9 cellular contexts compared by ENCODE assay signal in the genomic region with DNA sequence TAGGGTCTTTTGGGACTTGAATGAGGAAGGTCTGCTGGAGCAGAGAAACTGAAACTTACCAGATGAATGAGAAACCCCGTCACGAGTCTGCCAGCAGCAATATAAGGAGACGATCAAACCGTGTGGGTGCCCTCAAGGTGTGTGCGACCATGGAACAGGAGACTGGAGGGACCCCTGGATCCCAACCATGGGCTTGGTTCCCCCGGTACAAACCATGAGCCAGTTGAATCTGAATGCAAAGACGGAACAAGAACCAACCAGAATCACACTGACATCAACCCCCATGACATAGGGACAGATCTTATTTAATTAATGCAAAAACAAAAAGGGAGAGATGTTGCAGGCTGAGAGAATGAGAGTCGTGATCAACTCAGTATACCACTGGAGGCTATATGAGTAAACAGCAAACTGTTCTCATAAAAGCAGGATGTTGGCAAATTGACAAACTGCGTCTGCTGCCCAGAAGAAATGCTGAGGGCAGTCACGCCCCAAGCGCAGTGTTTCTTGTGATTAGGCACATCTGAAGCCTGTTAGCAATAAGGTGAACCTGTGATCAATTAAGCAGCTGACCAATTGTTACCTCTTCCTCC.
DNase-seq lines count a peak whose midpoint lies in the region; ATAC-seq and FAIRE-seq lines count a peak whose summit lies in the region.
"Had no signal": no experiment of that assay in that cellular context is flagged by ENCODE, and none has a peak within 500 bp of the region (broad histone marks: within the 10 kb centered on the region; RNA-seq: fewer than 3 reads in every experiment).

No MANE protein-coding gene starts in this region.

- H3K27ac Mint-ChIP-seq in stimulated activated naive CD8-positive, alpha-beta T cell treated with anti-CD3 and anti-CD28 coated beads, Interleukin-15, amount 100 ng/mL, for 72 hours, result no peak overlapping the region

- no peaks in the 10 kb centered on the region for H3K36me3 ChIP-seq in small intestine (ENCODE audit: control insufficient read depth in 2 of 2, insufficient read depth in 2 of 2, low read length in 2 of 2)

- 66 to 74% (median 66%) methylated on average over 11 of the region's 11 CpGs for WGBS in small intestine, 3 donors

- no peaks in the 10 kb centered on the region for H3K4me1 ChIP-seq in small intestine (ENCODE audit: control insufficient read depth in 2 of 2, insufficient read depth in 1 of 2, low read depth in 1 of 2, low read length in 1 of 2)

- peak overlapping the region; percentile 1 to 54 for H3K4me3 Mint-ChIP-seq in stimulated activated naive CD8-positive, alpha-beta T cell treated with anti-CD3 and anti-CD28 coated beads, Interleukin-15, amount 100 ng/mL, for 72 hours

- H3K4me3 ChIP-seq in small intestine (ENCODE audit: low read depth in 1 of 2, low read length in 2 of 2), result no peak overlapping the region

- H3K9me3 ChIP-seq in small intestine (ENCODE audit: control insufficient read depth, low read depth), result no peaks in the 10 kb centered on the region

- no peak for ATAC-seq in stimulated activated naive CD8-positive, alpha-beta T cell treated with anti-CD3 and anti-CD28 coated beads, Interleukin-15, amount 100 ng/mL, for 72 hours
- no peak for ATAC-seq in stimulated activated naive CD8-positive, alpha-beta T cell treated with anti-CD3 and anti-CD28 coated beads, Interleukin-15, Interleukin-2, amounts not matched to agents 100 U/mL and 50 U/mL, for 24 hours
- ATAC-seq in HG02981 (IDR thresholded peaks at IDR 0.05; ENCODE audit: unreplicated experiment) (peak; percentile 27), HG02840 (IDR thresholded peaks at IDR 0.05; ENCODE audit: low FRiP score, unreplicated experiment) (no peak), HG03439 (IDR thresholded peaks at IDR 0.05; ENCODE audit: unreplicated experiment) (no peak)

- H3K27me3 Mint-ChIP-seq in stimulated activated naive CD8-positive, alpha-beta T cell treated with anti-CD3 and anti-CD28 coated beads, Interleukin-15, amount 100 ng/mL, for 72 hours, result no peaks in the 10 kb centered on the region

- no peak for FAIRE-seq in small intestine (lab: Jason Lieb, UNC)

- no peaks in the 10 kb centered on the region for H3K27me3 ChIP-seq in small intestine (ENCODE audit: control insufficient read depth in 2 of 2, insufficient read depth in 2 of 2, low read length in 2 of 2)

- no peak overlapping the region for H3K27ac ChIP-seq in small intestine (ENCODE audit: low read depth in 1 of 2, low read length in 1 of 2)

- H3K4me1 Mint-ChIP-seq in stimulated activated naive CD8-positive, alpha-beta T cell treated with anti-CD3 and anti-CD28 coated beads, Interleukin-15, amount 100 ng/mL, for 72 hours, result no peaks in the 10 kb centered on the region

- no peak for DNase-seq in stimulated activated naive CD8-positive, alpha-beta T cell treated with anti-CD3 and anti-CD28 coated beads, Interleukin-15, amount 100 ng/mL, for 72 hours
- no peak for DNase-seq in stimulated activated naive CD8-positive, alpha-beta T cell treated with anti-CD3 and anti-CD28 coated beads, Interleukin-15, Interleukin-2, amounts not matched to agents 100 U/mL and 50 U/mL, for 24 hours
- DNase-seq in RPMI8226 (peak; percentile 46), small intestine (no peak), NCI-H524 treated with DMSO at 0.1 percent for 48 hours (lab: John Stamatoyannopoulos, UW) (no peak)
- DNase-seq: stimulated activated CD4-positive, alpha-beta T cell treated with anti-CD3 and anti-CD28 coated beads, Interleukin-1b, Interleukin-23, amount 100 ng/mL, for 48 hours had no signal

- H3K9me3 Mint-ChIP-seq in stimulated activated naive CD8-positive, alpha-beta T cell treated with anti-CD3 and anti-CD28 coated beads, Interleukin-15, amount 100 ng/mL, for 72 hours, result no peaks in the 10 kb centered on the region
